In genomic region chr1:28114844-28115243, GRCh38 we compare ENCODE assay signal across 28 cellular contexts. TPM values are rescaled to one million over a fixed set of nuclear protein-coding genes. Genes with fewer than 3 reads are reported as not detected.
DNase-seq lines count a peak whose midpoint lies in the region; ATAC-seq, FAIRE-seq and TF ChIP-seq lines count a peak whose summit lies in the region.
"Had no signal": no experiment of that assay in that cellular context is flagged by ENCODE, and none has a peak within 500 bp of the region (broad histone marks: within the 10 kb centered on the region; RNA-seq: fewer than 3 reads in every experiment).

No MANE protein-coding gene starts in this region.

- no peak for TF ChIP-seq POLR2A in GM12891 (IDR thresholded peaks at IDR 0.05; ENCODE audit: low read depth, low read length)

- CTCF ChIA-PET in Calu3 (lab: Charles Lee), result interaction anchor here (0.6 to 0.8 kb wide), 2 partner anchors 10 to 271 kb away, joined by 3 read pairs; no protein-coding TSS in a partner anchor

- BruUV-seq in Calu3 (replicated peaks; lab: Mats Ljungman, UMichigan), result no TSS peak

- H3K27ac ChIP-seq in aorta (ENCODE audit: low read depth in 1 of 2, low read length in 2 of 2), result no peak overlapping the region
- H3K27ac ChIP-seq: BLaER1, colonic mucosa, Peyer's patch had no signal

- peak overlapping the region; percentile 42 for H3K27ac Mint-ChIP-seq in Calu3 (ENCODE audit: unreplicated experiment)
- no peak overlapping the region for H3K27ac Mint-ChIP-seq in T-helper 17 cell
- peak overlapping the region in 1 of 2 donors; percentile 71 for H3K27ac Mint-ChIP-seq in effector memory CD8-positive, alpha-beta T cell
- no peak overlapping the region for H3K27ac Mint-ChIP-seq in activated T-helper 2 cell treated with anti-CD3 and anti-CD28 coated beads, Interferon-gamma antibody, Interleukin-2, Interleukin-4, amounts not matched to agents 10 μg/mL and 5 μg/mL and 100 μg/mL, durations not matched to agents 14 hours and 24 hours and 36 hours
- H3K27ac Mint-ChIP-seq: nephron, type B pancreatic cell had no signal

- no peak for TF ChIP-seq CTCF in Calu3 (IDR thresholded peaks at IDR 0.05; ENCODE audit: unreplicated experiment)

- no peaks in the 10 kb centered on the region for H3K4me1 ChIP-seq in aorta (ENCODE audit: control insufficient read depth in 1 of 2, insufficient read depth in 2 of 2, low read length in 2 of 2)
- H3K4me1 ChIP-seq: colonic mucosa, Peyer's patch had no signal

- ATAC-seq in T-helper 17 cell (peak; percentile 5), aorta (ENCODE audit: low FRiP score) (no peak)
- ATAC-seq in effector memory CD8-positive, alpha-beta T cell (replicated peaks), result peak; percentile 39
- ATAC-seq: left colon had no signal

- H3K4me3 ChIP-seq in aorta (ENCODE audit: low read length in 2 of 2), result no peak overlapping the region
- H3K4me3 ChIP-seq: BLaER1, colonic mucosa, mucosa of descending colon, Peyer's patch had no signal

- DNase-seq in Calu3 (no peak), GM12891 (ENCODE audit: insufficient read length, low spot score) (no peak), T-helper 17 cell (no peak), aorta (no peak), HPDE6-E6E7 (ENCODE audit: extremely low spot score) (no peak), H4 (ENCODE audit: low spot score) (no peak)
- no peak for DNase-seq in effector memory CD8-positive, alpha-beta T cell
- DNase-seq in activated T-helper 2 cell treated with anti-CD3 and anti-CD28 coated beads, Interferon-gamma antibody, Interleukin-2, Interleukin-4, amounts not matched to agents 10 μg/mL and 5 μg/mL and 100 μg/mL, durations not matched to agents 14 hours and 24 hours and 36 hours (ENCODE audit: low spot score), result no peak
- DNase-seq: activated CD4-positive, alpha-beta T cell treated with anti-CD3 and anti-CD28 coated beads, Interleukin-2, amount 50 U/mL, for 1 hour; colonic mucosa; hypothalamus; mammary epithelial cell; MM.1S; NCI-H1436; NCI-H2081 treated with DMSO at 0.1 percent for 48 hours; NCI-H2227 treated with DMSO at 0.1 percent for 48 hours; NCI-H526 treated with DMSO at 0.1 percent for 48 hours; SHP77; T1000 had no signal

- no peaks in the 10 kb centered on the region for H3K27me3 ChIP-seq in aorta (ENCODE audit: control insufficient read depth in 1 of 2, insufficient read depth in 2 of 2, low read length in 1 of 2)
- H3K27me3 ChIP-seq: BLaER1, colonic mucosa, Peyer's patch had no signal

- 80 to 88% methylated on average over 2 of the region's 2 CpGs for WGBS in aorta, 2 donors

- no peaks in the 10 kb centered on the region for H3K27me3 Mint-ChIP-seq in Calu3 (ENCODE audit: unreplicated experiment)
- H3K27me3 Mint-ChIP-seq in T-helper 17 cell, result peaks cover 12% of the 10 kb centered on the region
- no peaks in the 10 kb centered on the region for H3K27me3 Mint-ChIP-seq in effector memory CD8-positive, alpha-beta T cell
- H3K27me3 Mint-ChIP-seq in activated T-helper 2 cell treated with anti-CD3 and anti-CD28 coated beads, Interferon-gamma antibody, Interleukin-2, Interleukin-4, amounts not matched to agents 10 μg/mL and 5 μg/mL and 100 μg/mL, durations not matched to agents 14 hours and 24 hours and 36 hours (ENCODE audit: low read depth), result peaks cover 52% of the 10 kb centered on the region
- H3K27me3 Mint-ChIP-seq: type B pancreatic cell had no signal

- no peaks in the 10 kb centered on the region for H3K9me3 Mint-ChIP-seq in Calu3 (ENCODE audit: low read depth, unreplicated experiment)
- H3K9me3 Mint-ChIP-seq in effector memory CD8-positive, alpha-beta T cell, result no peaks in the 10 kb centered on the region
- no peaks in the 10 kb centered on the region for H3K9me3 Mint-ChIP-seq in activated T-helper 2 cell treated with anti-CD3 and anti-CD28 coated beads, Interferon-gamma antibody, Interleukin-2, Interleukin-4, amounts not matched to agents 10 μg/mL and 5 μg/mL and 100 μg/mL, durations not matched to agents 14 hours and 24 hours and 36 hours
- H3K9me3 Mint-ChIP-seq: activated T-cell treated with anti-CD3 and anti-CD28 coated beads, Interleukin-2, amount 50 U/mL, for 72 hours; nephron; type B pancreatic cell had no signal

- H3K4me3 Mint-ChIP-seq in Calu3 (ENCODE audit: low read depth, unreplicated experiment) (no peak overlapping the region), T-helper 17 cell (no peak overlapping the region)
- H3K4me3 Mint-ChIP-seq in effector memory CD8-positive, alpha-beta T cell, result no peak overlapping the region
- H3K4me3 Mint-ChIP-seq in activated T-helper 2 cell treated with anti-CD3 and anti-CD28 coated beads, Interferon-gamma antibody, Interleukin-2, Interleukin-4, amounts not matched to agents 10 μg/mL and 5 μg/mL and 100 μg/mL, durations not matched to agents 14 hours and 24 hours and 36 hours (ENCODE audit: low read depth), result no peak overlapping the region
- H3K4me3 Mint-ChIP-seq: activated CD8-positive, alpha-beta memory T cell treated with anti-CD3 and anti-CD28 coated beads, Interleukin-2, amount 10 ng/mL, durations not matched to agents 7 days and 5 days; nephron; type B pancreatic cell had no signal

- H3K4me1 Mint-ChIP-seq in Calu3 (ENCODE audit: low read depth, unreplicated experiment) (peaks cover 21% of the 10 kb centered on the region), T-helper 17 cell (peaks cover 7% of the 10 kb centered on the region)
- peaks cover 11 to 15% of the 10 kb centered on the region in 2 donors for H3K4me1 Mint-ChIP-seq in effector memory CD8-positive, alpha-beta T cell (ENCODE audit: low read depth in 2 of 2)
- H3K4me1 Mint-ChIP-seq in activated T-helper 2 cell treated with anti-CD3 and anti-CD28 coated beads, Interferon-gamma antibody, Interleukin-2, Interleukin-4, amounts not matched to agents 10 μg/mL and 5 μg/mL and 100 μg/mL, durations not matched to agents 14 hours and 24 hours and 36 hours (ENCODE audit: low read depth), result peaks cover 20% of the 10 kb centered on the region
- H3K4me1 Mint-ChIP-seq: nephron had no signal

- H3K36me3 Mint-ChIP-seq in Calu3 (ENCODE audit: insufficient read depth, unreplicated experiment), result no peaks in the 10 kb centered on the region
- H3K36me3 Mint-ChIP-seq in T-helper 17 cell (ENCODE audit: low read depth), result no peaks in the 10 kb centered on the region
- peaks cover 9% of the 10 kb centered on the region for H3K36me3 Mint-ChIP-seq in effector memory CD8-positive, alpha-beta T cell (ENCODE audit: insufficient read depth)
- no peaks in the 10 kb centered on the region for H3K36me3 Mint-ChIP-seq in activated T-helper 2 cell treated with anti-CD3 and anti-CD28 coated beads, Interferon-gamma antibody, Interleukin-2, Interleukin-4, amounts not matched to agents 10 μg/mL and 5 μg/mL and 100 μg/mL, durations not matched to agents 14 hours and 24 hours and 36 hours (ENCODE audit: low read depth)
- H3K36me3 Mint-ChIP-seq: type B pancreatic cell had no signal

- FAIRE-seq in GM12891 (lab: Jason Lieb, UNC), result peak; percentile 47
- FAIRE-seq: H1 had no signal

- intact Hi-C loops in Calu3 (cut with micrococcal nuclease; ENCODE audit: unreplicated experiment) (no loop called here), aorta (cut with DNase I) (no loop called here)
- intact Hi-C loops in activated T-helper 2 cell treated with anti-CD3 and anti-CD28 coated beads, Interferon-gamma antibody, Interleukin-2, Interleukin-4, amounts not matched to agents 10 μg/mL and 5 μg/mL and 100 μg/mL, durations not matched to agents 14 hours and 24 hours and 36 hours (cut with micrococcal nuclease), result loop anchor here (1.0 kb wide), 3 partner anchors 29 to 85 kb away; no protein-coding TSS in a partner anchor

- H3K36me3 ChIP-seq in aorta (ENCODE audit: control insufficient read depth in 1 of 2, insufficient read depth in 2 of 2, low read length in 1 of 2), result no peaks in the 10 kb centered on the region
- H3K36me3 ChIP-seq: BLaER1, colonic mucosa, Peyer's patch had no signal

- H3K9me3 ChIP-seq in T-helper 17 cell (ENCODE audit: control insufficient read depth, low read length, poor library complexity, severe bottlenecking) (no peaks in the 10 kb centered on the region), aorta (ENCODE audit: control insufficient read depth, low read length) (no peaks in the 10 kb centered on the region)
- H3K9me3 ChIP-seq: BLaER1, colonic mucosa, mucosa of descending colon, Peyer's patch had no signal

TF ChIP-seq in GM12891, 5 proteins besides CTCF, POLR2A, EP300 and RAD21:
- no peak for TF ChIP-seq SPI1 (IDR thresholded peaks at IDR 0.05; ENCODE audit: low read depth, low read length)
- no peak for TF ChIP-seq PAX5 (IDR thresholded peaks at IDR 0.05; ENCODE audit: insufficient read depth, low read length, severe bottlenecking)
- TF ChIP-seq TAF1 (IDR thresholded peaks at IDR 0.05; ENCODE audit: low read depth, low read length), result no peak

RNA-seq across cellular contexts. Expression of gene EYA3, which starts 26.4 kb away (rescaled TPM):
- total RNA-seq in Calu3 (2022), result 15.0 and 18.8 TPM in 2 replicates
- 10.0 TPM for polyA plus RNA-seq in GM12891 (2012; ENCODE audit: low read depth, missing spikeins)
- total RNA-seq in T-helper 17 cell, result 10 to 100 TPM; 12.5 to 13.8 TPM
- 10 to 100 TPM; 20.9 to 25.3 TPM for total RNA-seq in aorta
- 1 to 10 TPM; 3.4 to 5.0 TPM for polyA plus RNA-seq in aorta
- total RNA-seq in activated T-helper 2 cell treated with anti-CD3 and anti-CD28 coated beads, Interferon-gamma antibody, Interleukin-2, Interleukin-4, amounts not matched to agents 10 μg/mL and 5 μg/mL and 100 μg/mL, durations not matched to agents 14 hours and 24 hours and 36 hours, result 27.5 and 30.9 TPM in 2 replicates
- 8.2 and 9.2 TPM in 2 replicates for total RNA-seq in H4 (2014; rRNA removed; shearing (Covaris generic))
